ENCODE assay signal across 9 cellular contexts in genomic region chr7:128167316-128167691, GRCh38.
A peak's percentile ranks its signal among the peaks of the same experiment; 100 is the strongest.
DNase-seq lines count a peak whose midpoint lies in the region; ATAC-seq, FAIRE-seq and TF ChIP-seq lines count a peak whose summit lies in the region.
"Had no signal": no experiment of that assay in that cellular context is flagged by ENCODE, and none has a peak within 500 bp of the region (broad histone marks: within the 10 kb centered on the region; RNA-seq: fewer than 3 reads in every experiment).

No MANE protein-coding gene starts in this region.

- H3K9me3 ChIP-seq in A549 (no peaks in the 10 kb centered on the region), body of pancreas (no peaks in the 10 kb centered on the region), small intestine (ENCODE audit: control insufficient read depth, low read depth) (no peaks in the 10 kb centered on the region)

- TF ChIP-seq RAD21 in A549 (conservative IDR thresholded peaks at IDR 0.05 in 1 of 2, IDR thresholded peaks at IDR 0.05 in 1 of 2): no peak

- FAIRE-seq in A549 (lab: Jason Lieb, UNC): no peak
- FAIRE-seq in small intestine (lab: Jason Lieb, UNC): no peak

- 0% methylated on average over 16 of the region's 38 CpGs for WGBS in A549 (ENCODE audit: missing lambda C conversion rate)
- WGBS in body of pancreas, 2 donors: 0 to 2% methylated on average over 18 to 27 of the region's 38 CpGs
- 0 to 2% (median 1%) methylated on average over 33 to 38 of the region's 38 CpGs for WGBS in small intestine, 3 donors

- CTCF ChIA-PET in A549 (lab: Yijun Ruan, JAX) (interaction anchor here (0.8 to 6.7 kb wide), 2 partner anchors 13 to 31 kb away, joined by 3 to 33 read pairs; no protein-coding TSS in a partner anchor), GM10248 (lab: Yijun Ruan, JAX) (interaction anchor here (0.9 kb wide), 1 partner anchor 32 kb away, joined by 4 read pairs; no protein-coding TSS in a partner anchor)

- POLR2A ChIA-PET in A549 (lab: Yijun Ruan, JAX) (no interaction called here), GM10248 (lab: Yijun Ruan, JAX) (no interaction called here)

- peak overlapping the region; percentile 80 for H3K4me2 ChIP-seq in A549

- peaks cover 0 to 4% of the 10 kb centered on the region in 2 donors for H3K27me3 ChIP-seq in body of pancreas
- peaks cover 14 to 49% of the 10 kb centered on the region in 2 donors for H3K27me3 ChIP-seq in small intestine (ENCODE audit: control insufficient read depth in 2 of 2, insufficient read depth in 2 of 2, low read length in 2 of 2)

- ATAC-seq in A549: peak; percentile 33 to 50
- ATAC-seq in body of pancreas: peak; percentile 87
- no peak for ATAC-seq in GM21717 (IDR thresholded peaks at IDR 0.05; ENCODE audit: unreplicated experiment)
- no peak for ATAC-seq in GM18861 (IDR thresholded peaks at IDR 0.05; ENCODE audit: unreplicated experiment)

- H3K27ac ChIP-seq in A549 (peak overlapping the region; percentile 51 to 75; a peak in 5 of 6 replicates), body of pancreas (peak overlapping the region; percentile 1 to 66 (median 42)), small intestine (ENCODE audit: low read depth in 1 of 2, low read length in 1 of 2) (no peak overlapping the region)
- H3K27ac ChIP-seq: epithelial cell of prostate had no signal

- TF ChIP-seq POLR2A in A549 (IDR thresholded peaks at IDR 0.05; ENCODE audit: low read length) (no peak), body of pancreas (IDR thresholded peaks at IDR 0.05) (peak in 2 of 3 donors; percentile 39 to 50)

- H3K4me3 ChIP-seq in A549 (peak overlapping the region; percentile 50), body of pancreas (peak overlapping the region; percentile 9 to 24), small intestine (ENCODE audit: low read depth in 1 of 2, low read length in 2 of 2) (peak overlapping the region in 1 of 2 donors; percentile 42)

- H3K4me1 ChIP-seq in A549 (peaks cover 25% of the 10 kb centered on the region), body of pancreas (peaks cover 23% of the 10 kb centered on the region), small intestine (ENCODE audit: control insufficient read depth in 2 of 2, insufficient read depth in 1 of 2, low read depth in 1 of 2, low read length in 1 of 2) (no peaks in the 10 kb centered on the region)

- intact Hi-C loops in body of pancreas (cut with DNase I): no loop called here

- TF ChIP-seq EP300 in A549 (IDR thresholded peaks at IDR 0.05): no peak

- no peak for TF ChIP-seq CTCF in A549 (IDR thresholded peaks at IDR 0.05)
- TF ChIP-seq CTCF in GM10248 (IDR thresholded peaks at IDR 0.05; ENCODE audit: control extremely low read depth, extremely low read depth, low read depth, missing control alignments): no peak
- no peak for TF ChIP-seq CTCF in body of pancreas (IDR thresholded peaks at IDR 0.05)

- H3K36me3 ChIP-seq in body of pancreas (replicated peaks in 1 of 2; ENCODE audit: insufficient read depth in 1 of 2, low read depth in 2 of 2) (no peaks in the 10 kb centered on the region), small intestine (ENCODE audit: control insufficient read depth in 2 of 2, insufficient read depth in 2 of 2, low read length in 2 of 2) (no peaks in the 10 kb centered on the region)

- DNase-seq in A549 (ENCODE audit: low read depth in 1 of 2, low spot score in 1 of 2) (peak; percentile 60 to 72), GM10248 (ENCODE audit: extremely low spot score) (peak; percentile 61), NCI-H510A (lab: John Stamatoyannopoulos, UW) (peak; percentile 37), body of pancreas (peak; percentile 66 to 84 (median 76)), iris pigment epithelial cell (ENCODE audit: low read depth) (peak; percentile 64), small intestine (peak; percentile 8)

TF ChIP-seq in A549, 52 proteins besides CTCF, POLR2A, EP300 and RAD21:
- TF ChIP-seq TFCP2L1 (CRISPR knock-in tag; IDR thresholded peaks at IDR 0.05) (no peak), CHD4 (IDR thresholded peaks at IDR 0.05; ENCODE audit: borderline replicate concordance) (no peak), CBX8 (IDR thresholded peaks at IDR 0.05) (no peak), JUN (IDR thresholded peaks at IDR 0.05) (no peak), MAX (IDR thresholded peaks at IDR 0.05) (no peak), KDM1A (IDR thresholded peaks at IDR 0.05; ENCODE audit: low read depth) (no peak), BHLHE40 (IDR thresholded peaks at IDR 0.05; ENCODE audit: low read depth, low read length) (no peak), FOSL2 (IDR thresholded peaks at IDR 0.05) (no peak), FOSL2 (CRISPR knock-in tag; IDR thresholded peaks at IDR 0.05) (no peak), MYC (IDR thresholded peaks at IDR 0.05; ENCODE audit: borderline replicate concordance, low read length) (no peak), HES2 (IDR thresholded peaks at IDR 0.05) (no peak), E2F6 (IDR thresholded peaks at IDR 0.05; ENCODE audit: borderline replicate concordance, low read depth) (no peak), MAZ (IDR thresholded peaks at IDR 0.05; ENCODE audit: borderline replicate concordance, low read depth, low read length) (no peak), CHD2 (IDR thresholded peaks at IDR 0.05; ENCODE audit: low read length, partially characterized antibody) (no peak), ZC3H11A (IDR thresholded peaks at IDR 0.05) (no peak), BCL3 (IDR thresholded peaks at IDR 0.05) (no peak), MAFK (IDR thresholded peaks at IDR 0.05; ENCODE audit: partially characterized antibody) (no peak), ESRRA (IDR thresholded peaks at IDR 0.05; ENCODE audit: borderline replicate concordance, low read length) (no peak), ZNF302 (CRISPR knock-in tag; IDR thresholded peaks at IDR 0.05) (no peak), POLR2AphosphoS2 (conservative IDR thresholded peaks at IDR 0.05; ENCODE audit: low read length) (no peak), HDAC2 (IDR thresholded peaks at IDR 0.05) (no peak)

Comparison
In these comparisons a context has a peak if more than half of its experiments do, and no peak if none do; other contexts are left out.
1. ATAC-seq: peak in A549 (2 of 2) and body of pancreas (single experiment); none in GM21717 (single experiment) and GM18861 (single experiment).
2. DNase-seq: peak in every context shown above with its lines; median percentile 76 in body of pancreas; 66 in A549; 64 in iris pigment epithelial cell; 61 in GM10248; 37 in NCI-H510A; 8 in small intestine.
3. H3K27ac ChIP-seq: peak in A549 (2 of 2) and body of pancreas (4 of 4); none in small intestine (0 of 2).